Comparison of ENCODE assay signal across 8 cellular contexts in the genomic region with DNA sequence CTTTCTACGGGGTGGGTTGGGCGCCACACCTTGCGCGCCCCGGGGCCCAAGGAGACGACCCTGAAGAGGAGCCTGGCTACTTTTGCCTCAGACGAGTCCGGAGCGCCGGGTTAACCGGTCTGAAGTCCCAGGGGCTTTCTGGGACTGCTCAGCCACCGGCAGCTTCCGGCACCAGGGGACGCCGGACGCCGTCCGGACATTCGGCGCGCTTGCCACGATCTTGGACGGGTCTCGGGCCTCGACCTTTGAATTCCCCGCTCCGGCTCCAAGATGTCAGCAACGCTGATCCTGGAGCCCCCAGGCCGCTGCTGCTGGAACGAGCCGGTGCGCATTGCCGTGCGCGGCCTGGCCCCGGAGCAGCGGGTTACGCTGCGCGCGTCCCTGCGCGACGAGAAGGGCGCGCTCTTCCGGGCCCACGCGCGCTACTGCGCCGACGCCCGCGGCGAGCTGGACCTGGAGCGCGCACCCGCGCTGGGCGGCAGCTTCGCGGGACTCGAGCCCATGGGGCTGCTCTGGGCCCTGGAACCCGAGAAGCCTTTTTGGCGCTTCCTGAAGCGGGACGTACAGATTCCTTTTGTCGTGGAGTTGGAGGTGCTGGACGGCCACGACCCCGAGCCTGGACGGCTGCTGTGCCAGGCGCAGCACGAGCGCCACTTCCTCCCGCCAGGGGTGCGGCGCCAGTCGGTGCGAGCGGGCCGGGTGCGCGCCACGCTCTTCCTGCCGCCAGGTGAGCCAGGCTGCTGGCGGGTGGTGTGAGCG. TPM values are rescaled to one million over a fixed set of nuclear protein-coding genes. Genes with fewer than 3 reads are reported as not detected.
A peak's percentile ranks its signal among the peaks of the same experiment; 100 is the strongest.
DNase-seq lines count a peak whose midpoint lies in the region; ATAC-seq and TF ChIP-seq lines count a peak whose summit lies in the region.

A gene with protein sequence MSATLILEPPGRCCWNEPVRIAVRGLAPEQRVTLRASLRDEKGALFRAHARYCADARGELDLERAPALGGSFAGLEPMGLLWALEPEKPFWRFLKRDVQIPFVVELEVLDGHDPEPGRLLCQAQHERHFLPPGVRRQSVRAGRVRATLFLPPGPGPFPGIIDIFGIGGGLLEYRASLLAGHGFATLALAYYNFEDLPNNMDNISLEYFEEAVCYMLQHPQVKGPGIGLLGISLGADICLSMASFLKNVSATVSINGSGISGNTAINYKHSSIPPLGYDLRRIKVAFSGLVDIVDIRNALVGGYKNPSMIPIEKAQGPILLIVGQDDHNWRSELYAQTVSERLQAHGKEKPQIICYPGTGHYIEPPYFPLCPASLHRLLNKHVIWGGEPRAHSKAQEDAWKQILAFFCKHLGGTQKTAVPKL (plus strand): TSS at position 184 of the 759 bp plus-strand sequence. CDS start 87 bp downstream, at position 271.

- H3K4me3 ChIP-seq in OCI-LY7 (ENCODE audit: low read depth, low read length, poor library complexity, severe bottlenecking) (no peak within 1 kb of the TSS), psoas muscle (peak within 1 kb of the TSS; percentile 75)

- H3K9me2 ChIP-seq in OCI-LY7 (ENCODE audit: insufficient read depth, low read length), result no peaks in the 10 kb centered on the region

- TF ChIP-seq CTCF in OCI-LY7 (conservative IDR thresholded peaks at IDR 0.05; ENCODE audit: low read length), result no peak
- TF ChIP-seq CTCF in psoas muscle (IDR thresholded peaks at IDR 0.05), result no peak

- no peaks in the 10 kb centered on the region for H3K27me3 ChIP-seq in psoas muscle (ENCODE audit: insufficient read depth in 3 of 3, low read length in 2 of 3)

- CTCF ChIA-PET in OCI-LY7 (lab: Charles Lee; ENCODE audit: unreplicated experiment), result no interaction called here

- no peak within 1 kb of the TSS for H2AFZ ChIP-seq in OCI-LY7 (ENCODE audit: low read length)

- H3K79me2 ChIP-seq in OCI-LY7 (ENCODE audit: insufficient read depth, low read depth, low read length), result no peaks in the 10 kb centered on the region

- H3K9me3 ChIP-seq in OCI-LY7 (ENCODE audit: low read length), result no peaks in the 10 kb centered on the region
- no peaks in the 10 kb centered on the region for H3K9me3 ChIP-seq in psoas muscle

- no peaks in the 10 kb centered on the region for H3K4me1 ChIP-seq in OCI-LY7 (ENCODE audit: insufficient read depth, low read length, poor library complexity, severe bottlenecking)
- H3K4me1 ChIP-seq in psoas muscle, result no peaks in the 10 kb centered on the region

- intact Hi-C loops in OCI-LY7 (cut with micrococcal nuclease; ENCODE audit: unreplicated experiment), result no loop called here
- intact Hi-C loops in left cardiac atrium (cut with DNase I), result no loop called here
- intact Hi-C loops in psoas muscle (cut with DNase I), result no loop called here

- no peaks in the 10 kb centered on the region for H4K20me1 ChIP-seq in OCI-LY7 (ENCODE audit: insufficient read depth, low read length)

- 1 to 3% (median 2%) methylated on average over 58 to 89 of the region's 89 CpGs for WGBS in psoas muscle, 3 donors

- peak; percentile 61 for DNase-seq in COR-L47 (lab: John Stamatoyannopoulos, UW)
- DNase-seq in OCI-LY7 (ENCODE audit: low spot score), result no peak
- peak; percentile 57 for DNase-seq in activated naive CD4-positive, alpha-beta T cell treated with Interleukin-2 at 50 U/mL for 16 hours
- DNase-seq in left cardiac atrium, result no peak
- peak in 1 of 2 donors; percentile 64 for DNase-seq in psoas muscle
- no peak for DNase-seq in T1000 (lab: John Stamatoyannopoulos, UW)
- DNase-seq in HPDE6-E6E7 (ENCODE audit: extremely low spot score), result no peak

- H3K27ac ChIP-seq in OCI-LY7 (ENCODE audit: low read depth, low read length, poor library complexity, severe bottlenecking) (no peak within 1 kb of the TSS), psoas muscle (no peak within 1 kb of the TSS)

- H3K36me3 ChIP-seq in OCI-LY7 (ENCODE audit: insufficient read depth, low read length) (no peaks in the 10 kb centered on the region), psoas muscle (ENCODE audit: insufficient read depth in 1 of 2, low read depth in 1 of 2) (no peaks in the 10 kb centered on the region)

- POLR2A ChIA-PET in OCI-LY7 (lab: Charles Lee), result no interaction called here

- ATAC-seq in GM21528 (IDR thresholded peaks at IDR 0.05; ENCODE audit: low FRiP score, unreplicated experiment) (peak; percentile 55), left cardiac atrium (peak; percentile 92 to 94), psoas muscle (peak; percentile 77 to 92 (median 82))

- BruUV-seq in OCI-LY7 (replicated peaks; lab: Mats Ljungman, UMichigan), result no TSS peak

- H3K4me2 ChIP-seq in OCI-LY7 (ENCODE audit: low read length), result peak within 1 kb of the TSS; percentile 34; the same call in 1 of the 2 replicates

RNA-seq across cellular contexts. Expression of the gene that starts here (rescaled TPM):
- total RNA-seq in OCI-LY7 (2014; rRNA removed; shearing (Covaris generic)), result not detected in 2 replicates
- total RNA-seq in OCI-LY7 (2022) (not detected in 2 replicates), left cardiac atrium (1 to 10 TPM; 1.1 to 1.6 TPM), psoas muscle (under 1 TPM; 0.25 to 0.60 (median 0.32) TPM)
- 1 to 10 TPM in 1 of 3 donors, under 1 TPM in 2; 0.11 to 2.5 (median 0.16) TPM for polyA plus RNA-seq in psoas muscle

Comparison
In these comparisons a context has a peak if more than half of its experiments do, and no peak if none do; other contexts are left out.
1. DNase-seq: peak in COR-L47 (single experiment) and activated naive CD4-positive, alpha-beta T cell treated with Interleukin-2 at 50 U/mL for 16 hours (single experiment); none in OCI-LY7 (single experiment), left cardiac atrium (single experiment), T1000 (single experiment) and HPDE6-E6E7 (single experiment).
2. Peak in every context shown above with its lines, with median percentiles within 50 percentile points of each other: ATAC-seq.